In the genomic region with DNA sequence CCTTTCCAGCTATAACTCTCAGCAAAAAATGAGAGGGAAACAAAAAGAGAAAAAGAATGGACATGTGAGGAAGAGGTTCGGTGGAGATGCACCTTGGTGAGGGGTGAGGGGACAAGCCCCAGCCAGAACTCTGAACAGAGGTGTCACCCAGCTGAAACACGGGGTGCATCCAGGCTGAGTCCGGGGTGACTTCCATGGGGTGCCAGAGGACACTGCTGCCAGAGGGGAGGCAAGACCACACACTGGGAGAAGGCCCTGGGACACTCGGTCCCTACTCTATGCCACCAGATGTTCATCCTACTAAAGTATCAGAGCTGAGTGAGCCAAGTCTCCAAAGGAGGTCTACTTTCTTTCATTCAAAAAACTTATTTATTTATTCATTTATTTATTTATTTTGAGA, we compare ENCODE assay signal across 19 cellular contexts. TPM values are rescaled to one million over a fixed set of nuclear protein-coding genes. Genes with fewer than 3 reads are reported as not detected.
A peak's percentile ranks its signal among the peaks of the same experiment; 100 is the strongest.
DNase-seq lines count a peak whose midpoint lies in the region; ATAC-seq and TF ChIP-seq lines count a peak whose summit lies in the region.
"Had no signal": no experiment of that assay in that cellular context is flagged by ENCODE, and none has a peak within 500 bp of the region (broad histone marks: within the 10 kb centered on the region; RNA-seq: fewer than 3 reads in every experiment).

No MANE protein-coding gene starts in this region.

- peaks cover 14 to 78% (median 60%) of the 10 kb centered on the region in 6 donors for H3K4me1 ChIP-seq in spleen
- H3K4me1 ChIP-seq: parathyroid adenoma had no signal

- no peak overlapping the region for H3K4me3 ChIP-seq in spleen
- H3K4me3 ChIP-seq: BLaER1, GM23338, mucosa of descending colon, SK-N-MC had no signal

- no peak for TF ChIP-seq POLR2A in spleen (IDR thresholded peaks at IDR 0.05)

- H3K36me3 ChIP-seq in spleen: peaks cover 0 to 91% (median 53%) of the 10 kb centered on the region in 6 donors

- no peak for DNase-seq in activated CD4-positive, alpha-beta T cell treated with anti-CD3 and anti-CD28 coated beads, Interleukin-2, amount 10 ng/mL, durations not matched to agents 7 days and 5 days
- DNase-seq in activated CD4-positive, alpha-beta T cell treated with anti-CD3 and anti-CD28 coated beads for 4 hours: no peak
- DNase-seq in T-cell: no peak
- DNase-seq in epithelial cell of prostate (ENCODE audit: low read depth, low spot score): no peak
- peak; percentile 46 for DNase-seq in spleen
- no peak for DNase-seq in NCI-H510A (lab: John Stamatoyannopoulos, UW)
- no peak for DNase-seq in A172 (ENCODE audit: low spot score)
- DNase-seq in foreskin melanocyte: no peak
- DNase-seq: 8988T; activated CD4-positive, alpha-beta T cell treated with anti-CD3 and anti-CD28 coated beads, Interleukin-2, amount 50 U/mL, for 1 hour; DMS79; NCI-H1105 treated with DMSO at 0.1 percent for 48 hours; PC-3 had no signal

- POLR2A ChIA-PET in activated CD4-positive, alpha-beta T cell treated with anti-CD3 and anti-CD28 coated beads, Interleukin-2, amount 10 ng/mL, durations not matched to agents 7 days and 5 days (lab: Charles Lee): interaction anchor here (0.6 to 0.7 kb wide), 2 partner anchors 15 to 59 kb away, joined by 5 to 6 read pairs; no protein-coding TSS in a partner anchor
- POLR2A ChIA-PET in T-cell (lab: Charles Lee): no interaction called here

- intact Hi-C loops in spleen (cut with DNase I; ENCODE audit: low total_unique reads): loop anchor here (2.0 kb wide), 1 partner anchor 55 kb away; no protein-coding TSS in a partner anchor

- no peaks in the 10 kb centered on the region for H3K9me3 Mint-ChIP-seq in activated CD4-positive, alpha-beta T cell treated with anti-CD3 and anti-CD28 coated beads, Interleukin-2, amount 10 ng/mL, durations not matched to agents 7 days and 5 days
- H3K9me3 Mint-ChIP-seq in T-cell: no peaks in the 10 kb centered on the region
- H3K9me3 Mint-ChIP-seq: GM23338 had no signal

- no peak for TF ChIP-seq CTCF in spleen (IDR thresholded peaks at IDR 0.05 in 8 of 11, conservative IDR thresholded peaks at IDR 0.05 in 3 of 11)

- no peaks in the 10 kb centered on the region for H3K9me3 ChIP-seq in spleen
- H3K9me3 ChIP-seq: BLaER1, mucosa of descending colon had no signal

- CTCF ChIA-PET in activated CD4-positive, alpha-beta T cell treated with anti-CD3 and anti-CD28 coated beads, Interleukin-2, amount 10 ng/mL, durations not matched to agents 7 days and 5 days (lab: Charles Lee): interaction anchor here (1.1 to 8.1 kb wide), 8 partner anchors 10 to 360 kb away, joined by 3 to 106 read pairs (median 6); partner anchors contain the start of gene PIK3C2B
- CTCF ChIA-PET in T-cell (lab: Charles Lee): interaction anchor here (1.1 to 7.0 kb wide), 12 partner anchors 29 to 359 kb away, joined by 3 to 67 read pairs (median 10); partner anchors contain the start of genes MDM4 (in 1 of the 2) and PIK3C2B (in 1 of the 2)

- H3K27me3 ChIP-seq in spleen (replicated peaks in 1 of 7): no peaks in the 10 kb centered on the region
- H3K27me3 ChIP-seq: BLaER1 had no signal

- peaks cover 49% of the 10 kb centered on the region for H3K4me1 Mint-ChIP-seq in activated CD4-positive, alpha-beta T cell treated with anti-CD3 and anti-CD28 coated beads, Interleukin-2, amount 10 ng/mL, durations not matched to agents 7 days and 5 days
- H3K4me1 Mint-ChIP-seq in T-cell: peaks cover 19 to 46% (median 29%) of the 10 kb centered on the region in 3 donors

- peaks cover 28% of the 10 kb centered on the region for H3K36me3 Mint-ChIP-seq in activated CD4-positive, alpha-beta T cell treated with anti-CD3 and anti-CD28 coated beads, Interleukin-2, amount 10 ng/mL, durations not matched to agents 7 days and 5 days (ENCODE audit: low read depth)
- H3K36me3 Mint-ChIP-seq in T-cell: peaks cover 35% of the 10 kb centered on the region

- no peak for ATAC-seq in T-cell (replicated peaks in 1 of 4)
- ATAC-seq: GM23338 had no signal

- no peaks in the 10 kb centered on the region for H3K27me3 Mint-ChIP-seq in activated CD4-positive, alpha-beta T cell treated with anti-CD3 and anti-CD28 coated beads, Interleukin-2, amount 10 ng/mL, durations not matched to agents 7 days and 5 days
- H3K27me3 Mint-ChIP-seq in T-cell: no peaks in the 10 kb centered on the region

- WGBS in spleen, 5 donors: 67 to 85% (median 69%) methylated on average over 4 of the region's 4 CpGs

- H3K27ac Mint-ChIP-seq in activated CD4-positive, alpha-beta T cell treated with anti-CD3 and anti-CD28 coated beads, Interleukin-2, amount 10 ng/mL, durations not matched to agents 7 days and 5 days: peak overlapping the region; percentile 69
- H3K27ac Mint-ChIP-seq in T-cell: peak overlapping the region; percentile 48 to 59
- H3K27ac Mint-ChIP-seq: GM23338 had no signal

- peak overlapping the region; percentile 48 for H3K27ac ChIP-seq in epithelial cell of prostate
- peak overlapping the region in 1 of 8 donors; percentile 2 for H3K27ac ChIP-seq in spleen
- H3K27ac ChIP-seq: KMS-11, parathyroid adenoma, SK-N-MC had no signal

- H3K4me3 Mint-ChIP-seq in activated CD4-positive, alpha-beta T cell treated with anti-CD3 and anti-CD28 coated beads, Interleukin-2, amount 10 ng/mL, durations not matched to agents 7 days and 5 days: no peak overlapping the region
- no peak overlapping the region for H3K4me3 Mint-ChIP-seq in T-cell
- H3K4me3 Mint-ChIP-seq: GM23338 had no signal

RNA-seq across cellular contexts. Expression of gene PPP1R15B, which starts 36.1 kb away (rescaled TPM):
- 10 to 100 TPM; 62.5 to 70.6 TPM for total RNA-seq in activated CD4-positive, alpha-beta T cell treated with anti-CD3 and anti-CD28 coated beads, Interleukin-2, amount 10 ng/mL, durations not matched to agents 7 days and 5 days
- total RNA-seq in T-cell (100 to 1,000 TPM in 2 of 5 donors, 10 to 100 TPM in 3; 67.9 to 151 (median 70.6) TPM), spleen (10 to 100 TPM; 46.3 to 73.1 (median 63.8) TPM)
- 10 to 100 TPM; 10.8 to 17.2 (median 12.5) TPM for polyA plus RNA-seq in spleen
- total RNA-seq in A172 (2014; rRNA removed; shearing (Covaris generic)): 27.8 and 34.5 TPM in 2 replicates

RNA-seq across cellular contexts. Expression of gene PIK3C2B, which starts 46.9 kb away (rescaled TPM):
- total RNA-seq in activated CD4-positive, alpha-beta T cell treated with anti-CD3 and anti-CD28 coated beads, Interleukin-2, amount 10 ng/mL, durations not matched to agents 7 days and 5 days: 10 to 100 TPM; 27.4 to 28.9 TPM
- total RNA-seq in T-cell: 10 to 100 TPM; 33.4 to 44.1 (median 36.0) TPM
- 10 to 100 TPM; 45.8 to 72.2 (median 66.5) TPM for total RNA-seq in spleen
- 10 to 100 TPM in 2 of 3 donors, 1 to 10 TPM in 1; 9.5 to 22.4 (median 10.8) TPM for polyA plus RNA-seq in spleen
- 2.0 and 2.5 TPM in 2 replicates for total RNA-seq in A172 (2014; rRNA removed; shearing (Covaris generic))
